Comparison of ENCODE assay signal across 7 cellular contexts in the genomic region with DNA sequence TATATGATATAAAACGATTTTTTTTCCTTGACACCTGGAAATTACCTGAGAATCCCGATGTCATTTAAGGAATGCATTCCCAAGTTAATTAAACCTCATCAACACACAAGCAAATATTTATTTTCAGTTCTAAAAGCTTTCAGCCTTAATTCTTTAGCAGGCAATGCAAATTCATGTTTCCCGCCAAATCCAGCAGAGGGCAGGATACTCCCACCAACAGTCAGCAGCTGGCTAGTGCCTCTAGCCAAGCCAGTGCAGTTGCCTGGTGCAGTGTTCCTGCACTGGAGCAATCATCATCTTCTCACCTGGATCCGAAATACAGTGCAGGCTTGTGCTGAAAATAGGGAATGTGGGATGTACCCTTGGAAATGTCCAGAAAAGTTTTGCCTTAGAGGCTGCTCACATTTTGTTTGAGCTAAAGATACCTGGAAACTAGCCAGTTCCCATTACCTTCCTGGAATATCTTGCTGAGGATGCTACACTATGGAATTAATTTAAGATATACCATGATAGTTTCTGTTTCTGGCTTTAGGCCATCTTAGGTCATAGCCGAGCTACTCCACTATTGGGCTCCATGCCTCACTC. TPM values are rescaled to one million over a fixed set of nuclear protein-coding genes. Genes with fewer than 3 reads are reported as not detected.
DNase-seq lines count a peak whose midpoint lies in the region; ATAC-seq and TF ChIP-seq lines count a peak whose summit lies in the region.

No MANE protein-coding gene starts in this region.

- WGBS in heart right ventricle, 2 donors = 9 to 18% methylated on average over 5 of the region's 5 CpGs

- ATAC-seq in HCT116 (peak; percentile 93), heart right ventricle (peak in 7 of 8 donors; percentile 70 to 84 (median 74))

- TF ChIP-seq CTCF in GM12875 (IDR thresholded peaks at IDR 0.05; ENCODE audit: borderline replicate concordance, insufficient read depth, low read depth, low read length) (peak; percentile 80), HCT116 (IDR thresholded peaks at IDR 0.05 in 2 of 3, conservative IDR thresholded peaks at IDR 0.05 in 1 of 3; ENCODE audit: borderline replicate concordance in 1 of 3, insufficient read depth in 1 of 3, low read depth in 2 of 3, low read length in 2 of 3) (peak; percentile 69 to 89 (median 69); a peak in 5 of 6 replicates), MM.1S (IDR thresholded peaks at IDR 0.05; ENCODE audit: low read length) (peak; percentile 89), heart right ventricle (IDR thresholded peaks at IDR 0.05) (peak; percentile 45 to 78 (median 72)), retinal pigment epithelial cell (conservative IDR thresholded peaks at IDR 0.05; ENCODE audit: low read depth, low read length) (peak; percentile 89)

- H3K27ac ChIP-seq in HCT116 (ENCODE audit: low read depth, low read length) = no peak overlapping the region
- no peak overlapping the region for H3K27ac ChIP-seq in MM.1S (ENCODE audit: low read length)
- no peak overlapping the region for H3K27ac ChIP-seq in heart right ventricle

- H3K4me1 ChIP-seq in HCT116 (ENCODE audit: control insufficient read depth in 1 of 2, insufficient read depth in 2 of 2, low read length in 2 of 2) (peaks cover 0 to 5% of the 10 kb centered on the region in 2 experiments; a peak in 1 of 4 replicates), MM.1S (ENCODE audit: low read length) (no peaks in the 10 kb centered on the region), heart right ventricle (no peaks in the 10 kb centered on the region)

- H3K27me3 ChIP-seq in HCT116 (ENCODE audit: insufficient read depth, low read length) (no peaks in the 10 kb centered on the region), MM.1S (replicated peaks; ENCODE audit: insufficient read depth, low read length) (no peaks in the 10 kb centered on the region), heart right ventricle (peaks cover 0 to 11% (median 0%) of the 10 kb centered on the region in 7 donors)

- no peaks in the 10 kb centered on the region for H3K36me3 ChIP-seq in HCT116 (ENCODE audit: control insufficient read depth in 1 of 2, insufficient read depth in 2 of 2, low read length in 2 of 2)
- H3K36me3 ChIP-seq in MM.1S (replicated peaks; ENCODE audit: insufficient read depth, low read length) = no peaks in the 10 kb centered on the region
- H3K36me3 ChIP-seq in heart right ventricle = no peaks in the 10 kb centered on the region

- no peaks in the 10 kb centered on the region for H4K20me1 ChIP-seq in HCT116 (ENCODE audit: insufficient read depth)
- H4K20me1 ChIP-seq in MM.1S (ENCODE audit: insufficient read depth, low read length) = no peaks in the 10 kb centered on the region

- H3K9ac ChIP-seq in HCT116 (ENCODE audit: low read length) (no peak overlapping the region), MM.1S (ENCODE audit: low read length) (no peak overlapping the region)

- TF ChIP-seq RAD21 in HCT116 (IDR thresholded peaks at IDR 0.05; ENCODE audit: low read depth) = peak; percentile 85

- H3K9me2 ChIP-seq in HCT116 (ENCODE audit: insufficient read depth) = no peaks in the 10 kb centered on the region
- no peaks in the 10 kb centered on the region for H3K9me2 ChIP-seq in MM.1S (replicated peaks; ENCODE audit: insufficient read depth, low read length)

- DNase-seq in HCT116 (ENCODE audit: low read depth, low spot score) (peak; percentile 49), MM.1S (peak; percentile 82), SKM-1 treated with dmso at 0.1 percent for 144 hours (lab: John Stamatoyannopoulos, UW; ENCODE audit: unreplicated experiment) (peak; percentile 40), heart right ventricle (peak; percentile 27 to 60), retinal pigment epithelial cell (ENCODE audit: low read depth) (no peak)
- peak; percentile 47 for DNase-seq in activated naive CD8-positive, alpha-beta T cell treated with anti-CD3 and anti-CD28 coated beads, Interleukin-2, amount 50 U/mL, for 16 hours (ENCODE audit: low read depth, low spot score)

- H2AFZ ChIP-seq in HCT116 (ENCODE audit: low read depth, low read length, poor library complexity, severe bottlenecking) = peak overlapping the region; percentile 1
- no peak overlapping the region for H2AFZ ChIP-seq in MM.1S (ENCODE audit: low read length)

- TF ChIP-seq POLR2A in HCT116 (IDR thresholded peaks at IDR 0.05; ENCODE audit: borderline replicate concordance, extremely low read depth, insufficient read depth, insufficient read length) = no peak

- POLR2A ChIA-PET in HCT116 (lab: Charles Lee) = no interaction called here

- H3K79me2 ChIP-seq in HCT116 (ENCODE audit: insufficient read depth, low read length) (no peaks in the 10 kb centered on the region), MM.1S (ENCODE audit: low read length) (no peaks in the 10 kb centered on the region)

- no TSS peak for BruUV-seq in HCT116 (replicated peaks; lab: Mats Ljungman, UMichigan)

- H3K4me3 ChIP-seq in GM12875 (ENCODE audit: low read depth, low read length) = no peak overlapping the region
- no peak overlapping the region for H3K4me3 ChIP-seq in HCT116 (replicated peaks in 1 of 2; ENCODE audit: low read depth in 1 of 2, low read length in 2 of 2)
- H3K4me3 ChIP-seq in MM.1S (ENCODE audit: low read length) = no peak overlapping the region
- no peak overlapping the region for H3K4me3 ChIP-seq in heart right ventricle
- H3K4me3 ChIP-seq in retinal pigment epithelial cell (ENCODE audit: low read length) = no peak overlapping the region

- H3K4me2 ChIP-seq in HCT116 (ENCODE audit: low read length) (no peak overlapping the region), MM.1S (ENCODE audit: low read depth, low read length) (no peak overlapping the region)

- intact Hi-C loops in HCT116 (cut with micrococcal nuclease) = loop anchor here (5.0 kb wide), 3 partner anchors 190 to 1260 kb away; no protein-coding TSS in a partner anchor
- intact Hi-C loops in heart right ventricle (cut with DNase I) = loop anchor here in 6 of 10 donors (5.0 to 10.0 kb wide), 7 partner anchors 103 to 520 kb away; a partner anchor contains a TSS

- no peaks in the 10 kb centered on the region for H3F3A ChIP-seq in MM.1S (ENCODE audit: insufficient read depth, low read length)

- CTCF ChIA-PET in HCT116 (lab: Charles Lee) = interaction anchor here (0.7 to 1.3 kb wide), 11 partner anchors 10 to 532 kb away, joined by 3 to 6 read pairs (median 3); no protein-coding TSS in a partner anchor

- no peaks in the 10 kb centered on the region for H3K9me3 ChIP-seq in HCT116 (ENCODE audit: control insufficient read depth in 1 of 2, insufficient read depth in 1 of 2, low read depth in 1 of 2, low read length in 2 of 2)
- H3K9me3 ChIP-seq in MM.1S (replicated peaks; ENCODE audit: insufficient read depth, low read length) = no peaks in the 10 kb centered on the region
- H3K9me3 ChIP-seq in heart right ventricle = no peaks in the 10 kb centered on the region

- RAD21 ChIA-PET in HCT116 (lab: Charles Lee; ENCODE audit: low non-redundant PET in 1 of 2, low total read pairs in 2 of 2, uncharacterized antibody in 2 of 2, unreplicated experiment in 2 of 2) = interaction anchor here in 1 of 2 experiments (0.9 to 1.5 kb wide), 2 partner anchors 137 to 165 kb away, joined by 4 read pairs; no protein-coding TSS in a partner anchor

TF ChIP-seq in HCT116, 20 proteins besides CTCF, POLR2A, EP300 and RAD21:
- TF ChIP-seq ZNF274 (IDR thresholded peaks at IDR 0.05; ENCODE audit: low read depth, low read length) (no peak), SIN3A (IDR thresholded peaks at IDR 0.05; ENCODE audit: low read depth) (no peak), EZH2phosphoT487 (IDR thresholded peaks at IDR 0.05; ENCODE audit: borderline replicate concordance) (no peak)

RNA-seq across cellular contexts. Expression of a gene that starts 48.4 kb away (rescaled TPM):
- 0.64 TPM for total RNA-seq in HCT116 (2021; ENCODE audit: unreplicated experiment)
- polyA plus RNA-seq in HCT116 (2012) = not detected in 2 replicates
- total RNA-seq in heart right ventricle = 10 to 100 TPM in 1 of 10 donors, 1 to 10 TPM in 8, under 1 TPM in 1; 0.85 to 13.7 (median 1.7) TPM
- polyA plus RNA-seq in heart right ventricle = under 1 TPM; 0.73 to 0.86 TPM
